8 cellular contexts compared by ENCODE assay signal in the genomic region with DNA sequence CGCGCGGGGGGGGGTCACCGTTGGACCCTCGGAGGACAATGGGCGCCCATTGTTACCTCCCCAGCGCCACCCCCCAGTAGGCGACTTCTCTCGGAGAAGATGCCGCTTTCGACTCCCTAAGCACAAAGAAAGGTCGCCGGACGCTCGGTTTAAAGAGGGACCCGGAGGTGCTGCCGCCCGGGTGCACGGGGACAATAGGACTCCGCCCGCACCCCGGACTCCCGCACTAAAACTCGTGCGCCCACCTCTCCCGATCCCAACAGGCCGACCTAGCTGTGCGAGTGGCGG. TPM values are rescaled to one million over a fixed set of nuclear protein-coding genes. Genes with fewer than 3 reads are reported as not detected.
DNase-seq lines count a peak whose midpoint lies in the region; ATAC-seq, FAIRE-seq and TF ChIP-seq lines count a peak whose summit lies in the region.

No MANE protein-coding gene starts in this region.

- H3K27ac ChIP-seq in A549 (peak overlapping the region; percentile 92 to 98), mucosa of rectum (ENCODE audit: low read depth in 2 of 2, low read length in 2 of 2) (peak overlapping the region; percentile 84 to 85)

- H3F3A ChIP-seq in Loucy (ENCODE audit: low read depth), result no peaks in the 10 kb centered on the region

- POLR2A ChIA-PET in A549 (lab: Yijun Ruan, JAX), result interaction anchor here (0.8 to 1.7 kb wide), 17 partner anchors 13 to 212 kb away, joined by 3 to 15 read pairs (median 4); no protein-coding TSS in a partner anchor

- H2AFZ ChIP-seq in Loucy (ENCODE audit: low read length), result peak overlapping the region; percentile 56

- no peak for TF ChIP-seq EP300 in A549 (IDR thresholded peaks at IDR 0.05)

- DNase-seq in A549 (ENCODE audit: low read depth in 1 of 2, low spot score in 1 of 2) (peak in 1 of 2 experiments; percentile 67), cardiac fibroblast (ENCODE audit: low read depth in 2 of 2) (peak in 1 of 2 donors; percentile 15), iPS-NIHi7 (ENCODE audit: extremely low spot score) (no peak), D721Med (ENCODE audit: insufficient read length, low spot score) (no peak)

- no peak for TF ChIP-seq RAD21 in A549 (conservative IDR thresholded peaks at IDR 0.05 in 1 of 2, IDR thresholded peaks at IDR 0.05 in 1 of 2)

- H3K79me2 ChIP-seq in Loucy (ENCODE audit: insufficient read depth, low read length), result peaks cover 47% of the 10 kb centered on the region

- H3K9me3 ChIP-seq in A549, result no peaks in the 10 kb centered on the region
- no peaks in the 10 kb centered on the region for H3K9me3 ChIP-seq in Loucy (ENCODE audit: insufficient read depth, low read depth, low read length)
- no peaks in the 10 kb centered on the region for H3K9me3 ChIP-seq in mucosa of rectum (ENCODE audit: control insufficient read depth in 2 of 2, low read length in 2 of 2)

- H3K27me3 ChIP-seq in Loucy (ENCODE audit: insufficient read depth, low read length, poor library complexity, severe bottlenecking), result no peaks in the 10 kb centered on the region
- H3K27me3 ChIP-seq in mucosa of rectum (ENCODE audit: control insufficient read depth in 2 of 2, insufficient read depth in 2 of 2, low read length in 2 of 2), result no peaks in the 10 kb centered on the region

- H4K20me1 ChIP-seq in Loucy (ENCODE audit: insufficient read depth, low read length, poor library complexity, severe bottlenecking), result peaks cover 46% of the 10 kb centered on the region

- H3K9ac ChIP-seq in Loucy (ENCODE audit: low read depth, low read length, poor library complexity, severe bottlenecking), result peak overlapping the region; percentile 91
- H3K9ac ChIP-seq in mucosa of rectum (ENCODE audit: low read depth in 1 of 2, low read length in 2 of 2), result peak overlapping the region; percentile 82 to 85

- H3K4me3 ChIP-seq in A549 (peak overlapping the region; percentile 75), Loucy (ENCODE audit: low read length, poor library complexity, severe bottlenecking) (peak overlapping the region; percentile 96), cardiac fibroblast (replicated peaks in 1 of 2; ENCODE audit: low read depth in 2 of 2, low read length in 2 of 2) (peak overlapping the region; percentile 80 to 88), mucosa of rectum (ENCODE audit: low read length in 2 of 2) (peak overlapping the region; percentile 78 to 83)

- TF ChIP-seq POLR2A in A549 (IDR thresholded peaks at IDR 0.05; ENCODE audit: low read length), result no peak

- no peak for FAIRE-seq in A549 (lab: Jason Lieb, UNC)
- FAIRE-seq in D721Med (lab: Jason Lieb, UNC), result no peak

- no peaks in the 10 kb centered on the region for H3K9me2 ChIP-seq in Loucy (replicated peaks; ENCODE audit: low read depth, low read length)

- no peak for TF ChIP-seq CTCF in A549 (IDR thresholded peaks at IDR 0.05)
- no peak for TF ChIP-seq CTCF in Loucy (conservative IDR thresholded peaks at IDR 0.05; ENCODE audit: low read length)
- TF ChIP-seq CTCF in cardiac fibroblast (IDR thresholded peaks at IDR 0.05; ENCODE audit: low read depth, low read length), result no peak
- no peak for TF ChIP-seq CTCF in D721Med (IDR thresholded peaks at IDR 0.05; ENCODE audit: insufficient read depth, missing control alignments)

- H3K36me3 ChIP-seq in Loucy (ENCODE audit: insufficient read depth, low read length) (no peaks in the 10 kb centered on the region), mucosa of rectum (ENCODE audit: control insufficient read depth in 2 of 2, insufficient read depth in 2 of 2, low read length in 2 of 2) (peaks cover 0 to 5% of the 10 kb centered on the region in 2 donors)

- CTCF ChIA-PET in A549 (lab: Yijun Ruan, JAX), result interaction anchor here (0.5 to 4.2 kb wide), 11 partner anchors 8 to 272 kb away, joined by 3 to 34 read pairs (median 3); no protein-coding TSS in a partner anchor

- H3K4me1 ChIP-seq in A549 (peaks cover 60% of the 10 kb centered on the region), Loucy (ENCODE audit: insufficient read depth, low read length, poor library complexity, severe bottlenecking) (peaks cover 46% of the 10 kb centered on the region), mucosa of rectum (ENCODE audit: control insufficient read depth in 2 of 2, insufficient read depth in 2 of 2, low read length in 2 of 2) (peaks cover 17 to 20% of the 10 kb centered on the region in 2 donors)

- ATAC-seq in A549 (peak; percentile 33 to 47), GM18909 (IDR thresholded peaks at IDR 0.05; ENCODE audit: poor library complexity, unreplicated experiment) (peak; percentile 20), GM21528 (IDR thresholded peaks at IDR 0.05; ENCODE audit: low FRiP score, unreplicated experiment) (no peak)

- no CpG with 5 or more reads among the region's 29 CpGs for WGBS in A549 (ENCODE audit: missing lambda C conversion rate)

- H3K4me2 ChIP-seq in A549 (peak overlapping the region; percentile 78), Loucy (ENCODE audit: low read depth, low read length, poor library complexity, severe bottlenecking) (peak overlapping the region; percentile 58)

TF ChIP-seq in A549, 52 proteins besides CTCF, POLR2A, EP300 and RAD21:
- TF ChIP-seq JUN (IDR thresholded peaks at IDR 0.05), result peak in 1 of 2 experiments; percentile 19; a peak in 1 of 5 replicates
- peak; percentile 20; the same call in 1 of the 2 replicates for TF ChIP-seq GATA3 (IDR thresholded peaks at IDR 0.05; ENCODE audit: borderline replicate concordance)
- TF ChIP-seq, protein P1, sequence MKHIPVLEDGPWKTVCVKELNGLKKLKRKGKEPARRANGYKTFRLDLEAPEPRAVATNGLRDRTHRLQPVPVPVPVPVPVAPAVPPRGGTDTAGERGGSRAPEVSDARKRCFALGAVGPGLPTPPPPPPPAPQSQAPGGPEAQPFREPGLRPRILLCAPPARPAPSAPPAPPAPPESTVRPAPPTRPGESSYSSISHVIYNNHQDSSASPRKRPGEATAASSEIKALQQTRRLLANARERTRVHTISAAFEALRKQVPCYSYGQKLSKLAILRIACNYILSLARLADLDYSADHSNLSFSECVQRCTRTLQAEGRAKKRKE (CRISPR knock-in tag; IDR thresholded peaks at IDR 0.05; ENCODE audit: low read depth), result no peak
- TF ChIP-seq MAX (IDR thresholded peaks at IDR 0.05), result 0 out of 2 replicates have a peak, but pooled peaks have one; percentile 8
- TF ChIP-seq RCOR1 (IDR thresholded peaks at IDR 0.05; ENCODE audit: low read depth, low read length), result no peak
- TF ChIP-seq, protein P2, sequence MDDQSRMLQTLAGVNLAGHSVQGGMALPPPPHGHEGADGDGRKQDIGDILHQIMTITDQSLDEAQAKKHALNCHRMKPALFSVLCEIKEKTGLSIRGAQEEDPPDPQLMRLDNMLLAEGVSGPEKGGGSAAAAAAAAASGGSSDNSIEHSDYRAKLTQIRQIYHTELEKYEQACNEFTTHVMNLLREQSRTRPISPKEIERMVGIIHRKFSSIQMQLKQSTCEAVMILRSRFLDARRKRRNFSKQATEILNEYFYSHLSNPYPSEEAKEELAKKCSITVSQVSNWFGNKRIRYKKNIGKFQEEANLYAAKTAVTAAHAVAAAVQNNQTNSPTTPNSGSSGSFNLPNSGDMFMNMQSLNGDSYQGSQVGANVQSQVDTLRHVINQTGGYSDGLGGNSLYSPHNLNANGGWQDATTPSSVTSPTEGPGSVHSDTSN (IDR thresholded peaks at IDR 0.05), result 0 out of 2 replicates have a peak, but pooled peaks have one; percentile 3
- TF ChIP-seq CHD4 (IDR thresholded peaks at IDR 0.05; ENCODE audit: borderline replicate concordance), result no peak

RNA-seq across cellular contexts. Expression of gene CDC42EP3, which starts 0.3 kb away (rescaled TPM):
- polyA plus RNA-seq in A549 (2011; rRNA removed) (39.1 and 41.1 TPM in 2 replicates), A549 (2017; fragmentation: RNase III; extraction: RNeasy Plus Mini Kit Qiagen cat#74134 plus additional on column Dnase treatment) (23.8 to 29.5 TPM (median 23.8 TPM) in 3 replicates)
- polyA plus RNA-seq in A549 (2012; cell fraction: cytosol; rRNA removed), result 22.2 and 27.3 TPM in 2 replicates
- 16.9 and 21.6 TPM in 2 replicates for polyA plus RNA-seq in A549 (2012; cell fraction: nucleus; rRNA removed)
- polyA minus RNA-seq in A549 (2011; rRNA and poly(A)+ RNA removed), result 39.1 and 46.5 TPM in 2 replicates
